Comparison of ENCODE assay signal across 8 cellular contexts in genomic region chr2:57759822-57760300, GRCh38.
DNase-seq lines count a peak whose midpoint lies in the region; ATAC-seq lines count a peak whose summit lies in the region.

No MANE protein-coding gene starts in this region.

- no peaks in the 10 kb centered on the region for H3K36me3 Mint-ChIP-seq in activated T-cell treated with anti-CD3 and anti-CD28 coated beads, Interleukin-2, amount 50 U/mL, for 4 hours (ENCODE audit: insufficient read depth)
- no peaks in the 10 kb centered on the region for H3K36me3 Mint-ChIP-seq in naive thymus-derived CD8-positive, alpha-beta T cell
- H3K36me3 Mint-ChIP-seq in stimulated activated memory B cell treated with anti-CD40 and anti-IgM and Interleukin-4, amounts not matched to agents 10 μg/mL and 1 μg/mL and 100 μg/mL, for 72 hours, result no peaks in the 10 kb centered on the region

- peaks cover 3% of the 10 kb centered on the region for H3K4me1 Mint-ChIP-seq in activated T-cell treated with anti-CD3 and anti-CD28 coated beads, Interleukin-2, amount 50 U/mL, for 4 hours (ENCODE audit: low read depth)
- peaks cover 0 to 6% (median 3%) of the 10 kb centered on the region in 4 donors for H3K4me1 Mint-ChIP-seq in naive thymus-derived CD8-positive, alpha-beta T cell
- H3K4me1 Mint-ChIP-seq in stimulated activated memory B cell treated with anti-CD40 and anti-IgM and Interleukin-4, amounts not matched to agents 10 μg/mL and 1 μg/mL and 100 μg/mL, for 72 hours, result peaks cover 37% of the 10 kb centered on the region

- POLR2A ChIA-PET in naive thymus-derived CD8-positive, alpha-beta T cell (lab: Charles Lee), result no interaction called here

- peak overlapping the region; percentile 3 for H3K4me3 Mint-ChIP-seq in activated T-cell treated with anti-CD3 and anti-CD28 coated beads, Interleukin-2, amount 50 U/mL, for 4 hours
- peak overlapping the region in 9 of 10 donors; percentile 15 to 57 (median 39) for H3K4me3 Mint-ChIP-seq in naive thymus-derived CD8-positive, alpha-beta T cell
- peak overlapping the region; percentile 72 for H3K4me3 Mint-ChIP-seq in stimulated activated memory B cell treated with anti-CD40 and anti-IgM and Interleukin-4, amounts not matched to agents 10 μg/mL and 1 μg/mL and 100 μg/mL, for 72 hours

- peaks cover 7% of the 10 kb centered on the region for H3K27me3 Mint-ChIP-seq in activated T-cell treated with anti-CD3 and anti-CD28 coated beads, Interleukin-2, amount 50 U/mL, for 4 hours (ENCODE audit: low read depth)
- peaks cover 0 to 16% (median 3%) of the 10 kb centered on the region in 5 donors for H3K27me3 Mint-ChIP-seq in naive thymus-derived CD8-positive, alpha-beta T cell
- H3K27me3 Mint-ChIP-seq in stimulated activated memory B cell treated with anti-CD40 and anti-IgM and Interleukin-4, amounts not matched to agents 10 μg/mL and 1 μg/mL and 100 μg/mL, for 72 hours, result no peaks in the 10 kb centered on the region

- no peaks in the 10 kb centered on the region for H3K9me3 Mint-ChIP-seq in activated T-cell treated with anti-CD3 and anti-CD28 coated beads, Interleukin-2, amount 50 U/mL, for 4 hours
- no peaks in the 10 kb centered on the region for H3K9me3 Mint-ChIP-seq in naive thymus-derived CD8-positive, alpha-beta T cell
- no peaks in the 10 kb centered on the region for H3K9me3 Mint-ChIP-seq in stimulated activated memory B cell treated with anti-CD40 and anti-IgM and Interleukin-4, amounts not matched to agents 10 μg/mL and 1 μg/mL and 100 μg/mL, for 72 hours

- ATAC-seq in GM21576 (IDR thresholded peaks at IDR 0.05; ENCODE audit: unreplicated experiment), result peak; percentile 93
- peak; percentile 83 to 87 for ATAC-seq in activated T-cell treated with anti-CD3 and anti-CD28 coated beads, Interleukin-2, amount 50 U/mL, for 4 hours
- peak; percentile 67 to 77 for ATAC-seq in naive thymus-derived CD8-positive, alpha-beta T cell
- ATAC-seq in stimulated activated memory B cell treated with anti-CD40 and anti-IgM and Interleukin-4, amounts not matched to agents 10 μg/mL and 1 μg/mL and 100 μg/mL, for 72 hours, result peak; percentile 92

- DNase-seq in DMS53 (lab: John Stamatoyannopoulos, UW), result peak; percentile 87
- DNase-seq in HuH-7.5 (ENCODE audit: low spot score), result peak; percentile 39
- DNase-seq in OCI-M1 (lab: John Stamatoyannopoulos, UW), result peak; percentile 93
- DNase-seq in activated T-cell treated with anti-CD3 and anti-CD28 coated beads, Interleukin-2, amount 50 U/mL, for 4 hours, result peak; percentile 74
- peak; percentile 65 for DNase-seq in fibroblast of gingiva (ENCODE audit: low read depth)
- DNase-seq in naive thymus-derived CD8-positive, alpha-beta T cell, result peak; percentile 37 to 78 (median 67)

- peak overlapping the region in 1 of 10 donors; percentile 65 for H3K27ac Mint-ChIP-seq in naive thymus-derived CD8-positive, alpha-beta T cell
- H3K27ac Mint-ChIP-seq in stimulated activated memory B cell treated with anti-CD40 and anti-IgM and Interleukin-4, amounts not matched to agents 10 μg/mL and 1 μg/mL and 100 μg/mL, for 72 hours, result peak overlapping the region; percentile 42

Comparison
In these comparisons a context has a peak if more than half of its experiments do, and no peak if none do; other contexts are left out.
1. Peak in every context shown above with its lines: DNase-seq and ATAC-seq.
2. DNase-seq: peak in every context shown above with its lines; median percentile 93 in OCI-M1; 87 in DMS53; 74 in activated T-cell treated with anti-CD3 and anti-CD28 coated beads, Interleukin-2, amount 50 U/mL, for 4 hours; 67 in naive thymus-derived CD8-positive, alpha-beta T cell; 65 in fibroblast of gingiva; 39 in HuH-7.5.
3. H3K4me3 Mint-ChIP-seq: peak in every context shown above with its lines; median percentile 72 in stimulated activated memory B cell treated with anti-CD40 and anti-IgM and Interleukin-4, amounts not matched to agents 10 μg/mL and 1 μg/mL and 100 μg/mL, for 72 hours; 39 in naive thymus-derived CD8-positive, alpha-beta T cell; 3 in activated T-cell treated with anti-CD3 and anti-CD28 coated beads, Interleukin-2, amount 50 U/mL, for 4 hours.